1 cellular context compared by ENCODE assay signal in genomic region chr19:19098703-19099632, GRCh38.
TF ChIP-seq lines count a peak whose summit lies in the region.

No MANE protein-coding gene starts in this region.

TF ChIP-seq in HepG2, 621 proteins besides CTCF, POLR2A, EP300 and RAD21 (continued from another document and continues in another):
- TF ChIP-seq ZBTB43 (CRISPR knock-in tag; conservative IDR thresholded peaks at IDR 0.05) = no peak; the same call in 1 of the 2 replicates
- no peak for TF ChIP-seq FOXA1 (IDR thresholded peaks at IDR 0.05)
- TF ChIP-seq FOXA1 (CRISPR knock-in tag; IDR thresholded peaks at IDR 0.05) = peak; percentile 78
- no peak for TF ChIP-seq ZSCAN21 (CRISPR knock-in tag; IDR thresholded peaks at IDR 0.05; ENCODE audit: borderline replicate concordance)
- TF ChIP-seq, protein P1, sequence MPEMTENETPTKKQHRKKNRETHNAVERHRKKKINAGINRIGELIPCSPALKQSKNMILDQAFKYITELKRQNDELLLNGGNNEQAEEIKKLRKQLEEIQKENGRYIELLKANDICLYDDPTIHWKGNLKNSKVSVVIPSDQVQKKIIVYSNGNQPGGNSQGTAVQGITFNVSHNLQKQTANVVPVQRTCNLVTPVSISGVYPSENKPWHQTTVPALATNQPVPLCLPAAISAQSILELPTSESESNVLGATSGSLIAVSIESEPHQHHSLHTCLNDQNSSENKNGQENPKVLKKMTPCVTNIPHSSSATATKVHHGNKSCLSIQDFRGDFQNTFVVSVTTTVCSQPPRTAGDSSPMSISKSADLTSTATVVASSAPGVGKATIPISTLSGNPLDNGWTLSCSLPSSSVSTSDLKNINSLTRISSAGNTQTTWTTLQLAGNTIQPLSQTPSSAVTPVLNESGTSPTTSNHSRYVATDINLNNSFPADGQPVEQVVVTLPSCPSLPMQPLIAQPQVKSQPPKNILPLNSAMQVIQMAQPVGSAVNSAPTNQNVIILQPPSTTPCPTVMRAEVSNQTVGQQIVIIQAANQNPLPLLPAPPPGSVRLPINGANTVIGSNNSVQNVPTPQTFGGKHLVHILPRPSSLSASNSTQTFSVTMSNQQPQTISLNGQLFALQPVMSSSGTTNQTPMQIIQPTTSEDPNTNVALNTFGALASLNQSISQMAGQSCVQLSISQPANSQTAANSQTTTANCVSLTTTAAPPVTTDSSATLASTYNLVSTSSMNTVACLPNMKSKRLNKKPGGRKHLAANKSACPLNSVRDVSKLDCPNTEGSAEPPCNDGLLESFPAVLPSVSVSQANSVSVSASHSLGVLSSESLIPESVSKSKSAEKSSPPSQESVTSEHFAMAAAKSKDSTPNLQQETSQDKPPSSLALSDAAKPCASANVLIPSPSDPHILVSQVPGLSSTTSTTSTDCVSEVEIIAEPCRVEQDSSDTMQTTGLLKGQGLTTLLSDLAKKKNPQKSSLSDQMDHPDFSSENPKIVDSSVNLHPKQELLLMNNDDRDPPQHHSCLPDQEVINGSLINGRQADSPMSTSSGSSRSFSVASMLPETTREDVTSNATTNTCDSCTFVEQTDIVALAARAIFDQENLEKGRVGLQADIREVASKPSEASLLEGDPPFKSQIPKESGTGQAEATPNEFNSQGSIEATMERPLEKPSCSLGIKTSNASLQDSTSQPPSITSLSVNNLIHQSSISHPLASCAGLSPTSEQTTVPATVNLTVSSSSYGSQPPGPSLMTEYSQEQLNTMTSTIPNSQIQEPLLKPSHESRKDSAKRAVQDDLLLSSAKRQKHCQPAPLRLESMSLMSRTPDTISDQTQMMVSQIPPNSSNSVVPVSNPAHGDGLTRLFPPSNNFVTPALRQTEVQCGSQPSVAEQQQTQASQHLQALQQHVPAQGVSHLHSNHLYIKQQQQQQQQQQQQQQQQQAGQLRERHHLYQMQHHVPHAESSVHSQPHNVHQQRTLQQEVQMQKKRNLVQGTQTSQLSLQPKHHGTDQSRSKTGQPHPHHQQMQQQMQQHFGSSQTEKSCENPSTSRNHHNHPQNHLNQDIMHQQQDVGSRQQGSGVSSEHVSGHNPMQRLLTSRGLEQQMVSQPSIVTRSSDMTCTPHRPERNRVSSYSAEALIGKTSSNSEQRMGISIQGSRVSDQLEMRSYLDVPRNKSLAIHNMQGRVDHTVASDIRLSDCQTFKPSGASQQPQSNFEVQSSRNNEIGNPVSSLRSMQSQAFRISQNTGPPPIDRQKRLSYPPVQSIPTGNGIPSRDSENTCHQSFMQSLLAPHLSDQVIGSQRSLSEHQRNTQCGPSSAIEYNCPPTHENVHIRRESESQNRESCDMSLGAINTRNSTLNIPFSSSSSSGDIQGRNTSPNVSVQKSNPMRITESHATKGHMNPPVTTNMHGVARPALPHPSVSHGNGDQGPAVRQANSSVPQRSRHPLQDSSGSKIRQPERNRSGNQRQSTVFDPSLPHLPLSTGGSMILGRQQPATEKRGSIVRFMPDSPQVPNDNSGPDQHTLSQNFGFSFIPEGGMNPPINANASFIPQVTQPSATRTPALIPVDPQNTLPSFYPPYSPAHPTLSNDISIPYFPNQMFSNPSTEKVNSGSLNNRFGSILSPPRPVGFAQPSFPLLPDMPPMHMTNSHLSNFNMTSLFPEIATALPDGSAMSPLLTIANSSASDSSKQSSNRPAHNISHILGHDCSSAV (CRISPR knock-in tag; IDR thresholded peaks at IDR 0.05; ENCODE audit: borderline replicate concordance) = no peak
- TF ChIP-seq MEIS2 (CRISPR knock-in tag; IDR thresholded peaks at IDR 0.05) = peak; percentile 60; the same call in 1 of the 2 replicates
- no peak; the same call in 1 of the 2 replicates for TF ChIP-seq ZNF232 (CRISPR knock-in tag; IDR thresholded peaks at IDR 0.05; ENCODE audit: borderline replicate concordance)
- no peak for TF ChIP-seq ZFP36 (IDR thresholded peaks at IDR 0.05; ENCODE audit: borderline replicate concordance, low read depth, low read length, partially characterized antibody)
- no peak for TF ChIP-seq ZNF558 (CRISPR knock-in tag; IDR thresholded peaks at IDR 0.05; ENCODE audit: borderline replicate concordance)
- TF ChIP-seq CREM (IDR thresholded peaks at IDR 0.05) = peak; percentile 58; the same call in 1 of the 2 replicates
- TF ChIP-seq CREM (CRISPR knock-in tag; IDR thresholded peaks at IDR 0.05) = no peak
- peak; percentile 43; the same call in 1 of the 2 replicates for TF ChIP-seq JUN (CRISPR knock-in tag; IDR thresholded peaks at IDR 0.05)
- no peak for TF ChIP-seq PLRG1 (conservative IDR thresholded peaks at IDR 0.05)
- TF ChIP-seq POGZ (CRISPR knock-in tag; IDR thresholded peaks at IDR 0.05) = peak; percentile 59
- TF ChIP-seq ZFY (CRISPR knock-in tag; IDR thresholded peaks at IDR 0.05) = peak; percentile 69
- TF ChIP-seq, protein P2, sequence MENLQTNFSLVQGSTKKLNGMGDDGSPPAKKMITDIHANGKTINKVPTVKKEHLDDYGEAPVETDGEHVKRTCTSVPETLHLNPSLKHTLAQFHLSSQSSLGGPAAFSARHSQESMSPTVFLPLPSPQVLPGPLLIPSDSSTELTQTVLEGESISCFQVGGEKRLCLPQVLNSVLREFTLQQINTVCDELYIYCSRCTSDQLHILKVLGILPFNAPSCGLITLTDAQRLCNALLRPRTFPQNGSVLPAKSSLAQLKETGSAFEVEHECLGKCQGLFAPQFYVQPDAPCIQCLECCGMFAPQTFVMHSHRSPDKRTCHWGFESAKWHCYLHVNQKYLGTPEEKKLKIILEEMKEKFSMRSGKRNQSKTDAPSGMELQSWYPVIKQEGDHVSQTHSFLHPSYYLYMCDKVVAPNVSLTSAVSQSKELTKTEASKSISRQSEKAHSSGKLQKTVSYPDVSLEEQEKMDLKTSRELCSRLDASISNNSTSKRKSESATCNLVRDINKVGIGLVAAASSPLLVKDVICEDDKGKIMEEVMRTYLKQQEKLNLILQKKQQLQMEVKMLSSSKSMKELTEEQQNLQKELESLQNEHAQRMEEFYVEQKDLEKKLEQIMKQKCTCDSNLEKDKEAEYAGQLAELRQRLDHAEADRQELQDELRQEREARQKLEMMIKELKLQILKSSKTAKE (CRISPR knock-in tag; IDR thresholded peaks at IDR 0.05; ENCODE audit: borderline replicate concordance) = peak; percentile 12; the same call in 1 of the 2 replicates
- TF ChIP-seq SP140L (CRISPR knock-in tag; IDR thresholded peaks at IDR 0.05; ENCODE audit: borderline replicate concordance) = no peak
- no peak for TF ChIP-seq CAMTA2 (CRISPR knock-in tag; IDR thresholded peaks at IDR 0.05; ENCODE audit: borderline replicate concordance)
- no peak for TF ChIP-seq TEAD2 (CRISPR knock-in tag; IDR thresholded peaks at IDR 0.05)
- TF ChIP-seq, protein P3, sequence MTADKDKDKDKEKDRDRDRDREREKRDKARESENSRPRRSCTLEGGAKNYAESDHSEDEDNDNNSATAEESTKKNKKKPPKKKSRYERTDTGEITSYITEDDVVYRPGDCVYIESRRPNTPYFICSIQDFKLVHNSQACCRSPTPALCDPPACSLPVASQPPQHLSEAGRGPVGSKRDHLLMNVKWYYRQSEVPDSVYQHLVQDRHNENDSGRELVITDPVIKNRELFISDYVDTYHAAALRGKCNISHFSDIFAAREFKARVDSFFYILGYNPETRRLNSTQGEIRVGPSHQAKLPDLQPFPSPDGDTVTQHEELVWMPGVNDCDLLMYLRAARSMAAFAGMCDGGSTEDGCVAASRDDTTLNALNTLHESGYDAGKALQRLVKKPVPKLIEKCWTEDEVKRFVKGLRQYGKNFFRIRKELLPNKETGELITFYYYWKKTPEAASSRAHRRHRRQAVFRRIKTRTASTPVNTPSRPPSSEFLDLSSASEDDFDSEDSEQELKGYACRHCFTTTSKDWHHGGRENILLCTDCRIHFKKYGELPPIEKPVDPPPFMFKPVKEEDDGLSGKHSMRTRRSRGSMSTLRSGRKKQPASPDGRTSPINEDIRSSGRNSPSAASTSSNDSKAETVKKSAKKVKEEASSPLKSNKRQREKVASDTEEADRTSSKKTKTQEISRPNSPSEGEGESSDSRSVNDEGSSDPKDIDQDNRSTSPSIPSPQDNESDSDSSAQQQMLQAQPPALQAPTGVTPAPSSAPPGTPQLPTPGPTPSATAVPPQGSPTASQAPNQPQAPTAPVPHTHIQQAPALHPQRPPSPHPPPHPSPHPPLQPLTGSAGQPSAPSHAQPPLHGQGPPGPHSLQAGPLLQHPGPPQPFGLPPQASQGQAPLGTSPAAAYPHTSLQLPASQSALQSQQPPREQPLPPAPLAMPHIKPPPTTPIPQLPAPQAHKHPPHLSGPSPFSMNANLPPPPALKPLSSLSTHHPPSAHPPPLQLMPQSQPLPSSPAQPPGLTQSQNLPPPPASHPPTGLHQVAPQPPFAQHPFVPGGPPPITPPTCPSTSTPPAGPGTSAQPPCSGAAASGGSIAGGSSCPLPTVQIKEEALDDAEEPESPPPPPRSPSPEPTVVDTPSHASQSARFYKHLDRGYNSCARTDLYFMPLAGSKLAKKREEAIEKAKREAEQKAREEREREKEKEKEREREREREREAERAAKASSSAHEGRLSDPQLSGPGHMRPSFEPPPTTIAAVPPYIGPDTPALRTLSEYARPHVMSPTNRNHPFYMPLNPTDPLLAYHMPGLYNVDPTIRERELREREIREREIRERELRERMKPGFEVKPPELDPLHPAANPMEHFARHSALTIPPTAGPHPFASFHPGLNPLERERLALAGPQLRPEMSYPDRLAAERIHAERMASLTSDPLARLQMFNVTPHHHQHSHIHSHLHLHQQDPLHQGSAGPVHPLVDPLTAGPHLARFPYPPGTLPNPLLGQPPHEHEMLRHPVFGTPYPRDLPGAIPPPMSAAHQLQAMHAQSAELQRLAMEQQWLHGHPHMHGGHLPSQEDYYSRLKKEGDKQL (CRISPR knock-in tag; IDR thresholded peaks at IDR 0.05; ENCODE audit: low read depth) = no peak
- no peak for TF ChIP-seq PAF1 (CRISPR knock-in tag; IDR thresholded peaks at IDR 0.05)
- peak; percentile 43 for TF ChIP-seq ZNF629 (CRISPR knock-in tag; conservative IDR thresholded peaks at IDR 0.05)
- TF ChIP-seq SRY (CRISPR knock-in tag; IDR thresholded peaks at IDR 0.05) = no peak; the same call in 1 of the 2 replicates
- no peak for TF ChIP-seq SNAPC5 (CRISPR knock-in tag; IDR thresholded peaks at IDR 0.05; ENCODE audit: borderline replicate concordance)
- TF ChIP-seq, protein P4, sequence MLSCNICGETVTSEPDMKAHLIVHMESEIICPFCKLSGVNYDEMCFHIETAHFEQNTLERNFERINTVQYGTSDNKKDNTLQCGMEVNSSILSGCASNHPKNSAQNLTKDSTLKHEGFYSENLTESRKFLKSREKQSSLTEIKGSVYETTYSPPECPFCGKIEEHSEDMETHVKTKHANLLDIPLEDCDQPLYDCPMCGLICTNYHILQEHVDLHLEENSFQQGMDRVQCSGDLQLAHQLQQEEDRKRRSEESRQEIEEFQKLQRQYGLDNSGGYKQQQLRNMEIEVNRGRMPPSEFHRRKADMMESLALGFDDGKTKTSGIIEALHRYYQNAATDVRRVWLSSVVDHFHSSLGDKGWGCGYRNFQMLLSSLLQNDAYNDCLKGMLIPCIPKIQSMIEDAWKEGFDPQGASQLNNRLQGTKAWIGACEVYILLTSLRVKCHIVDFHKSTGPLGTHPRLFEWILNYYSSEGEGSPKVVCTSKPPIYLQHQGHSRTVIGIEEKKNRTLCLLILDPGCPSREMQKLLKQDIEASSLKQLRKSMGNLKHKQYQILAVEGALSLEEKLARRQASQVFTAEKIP (CRISPR knock-in tag; IDR thresholded peaks at IDR 0.05; ENCODE audit: borderline replicate concordance) = no peak
- TF ChIP-seq ZNF781 (CRISPR knock-in tag; IDR thresholded peaks at IDR 0.05; ENCODE audit: borderline replicate concordance, not compliant biosample characterization) = no peak
- peak; percentile 83 for TF ChIP-seq ZBTB37 (CRISPR knock-in tag; IDR thresholded peaks at IDR 0.05)
- TF ChIP-seq HOXD1 (CRISPR knock-in tag; IDR thresholded peaks at IDR 0.05) = no peak
- 0 out of 2 replicates have a peak, but pooled peaks have one; percentile 42 for TF ChIP-seq ZNF777 (CRISPR knock-in tag; IDR thresholded peaks at IDR 0.05)
- TF ChIP-seq, protein P5, sequence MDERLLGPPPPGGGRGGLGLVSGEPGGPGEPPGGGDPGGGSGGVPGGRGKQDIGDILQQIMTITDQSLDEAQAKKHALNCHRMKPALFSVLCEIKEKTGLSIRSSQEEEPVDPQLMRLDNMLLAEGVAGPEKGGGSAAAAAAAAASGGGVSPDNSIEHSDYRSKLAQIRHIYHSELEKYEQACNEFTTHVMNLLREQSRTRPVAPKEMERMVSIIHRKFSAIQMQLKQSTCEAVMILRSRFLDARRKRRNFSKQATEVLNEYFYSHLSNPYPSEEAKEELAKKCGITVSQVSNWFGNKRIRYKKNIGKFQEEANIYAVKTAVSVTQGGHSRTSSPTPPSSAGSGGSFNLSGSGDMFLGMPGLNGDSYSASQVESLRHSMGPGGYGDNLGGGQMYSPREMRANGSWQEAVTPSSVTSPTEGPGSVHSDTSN (CRISPR knock-in tag; IDR thresholded peaks at IDR 0.05) = no peak
- TF ChIP-seq SATB2 (CRISPR knock-in tag; IDR thresholded peaks at IDR 0.05) = no peak
- TF ChIP-seq ZNF580 (CRISPR knock-in tag; IDR thresholded peaks at IDR 0.05; ENCODE audit: borderline replicate concordance, low read depth) = peak; percentile 80; the same call in 1 of the 2 replicates
- TF ChIP-seq KDM5A (IDR thresholded peaks at IDR 0.05; ENCODE audit: borderline replicate concordance, low read length) = no peak
- TF ChIP-seq, protein P6, sequence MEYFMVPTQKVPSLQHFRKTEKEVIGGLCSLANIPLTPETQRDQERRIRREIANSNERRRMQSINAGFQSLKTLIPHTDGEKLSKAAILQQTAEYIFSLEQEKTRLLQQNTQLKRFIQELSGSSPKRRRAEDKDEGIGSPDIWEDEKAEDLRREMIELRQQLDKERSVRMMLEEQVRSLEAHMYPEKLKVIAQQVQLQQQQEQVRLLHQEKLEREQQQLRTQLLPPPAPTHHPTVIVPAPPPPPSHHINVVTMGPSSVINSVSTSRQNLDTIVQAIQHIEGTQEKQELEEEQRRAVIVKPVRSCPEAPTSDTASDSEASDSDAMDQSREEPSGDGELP (IDR thresholded peaks at IDR 0.05; ENCODE audit: borderline replicate concordance, low read depth) = peak; percentile 73
- TF ChIP-seq KDM5B (CRISPR knock-in tag; IDR thresholded peaks at IDR 0.05; ENCODE audit: borderline replicate concordance) = peak; percentile 70; the same call in 1 of the 2 replicates
